Comparison of ENCODE assay signal across 19 cellular contexts in genomic region chr18:58838165-58838860, GRCh38. TPM values are rescaled to one million over a fixed set of nuclear protein-coding genes. Genes with fewer than 3 reads are reported as not detected.
A peak's percentile ranks its signal among the peaks of the same experiment; 100 is the strongest.
DNase-seq lines count a peak whose midpoint lies in the region; ATAC-seq and TF ChIP-seq lines count a peak whose summit lies in the region.
"Had no signal": no experiment of that assay in that cellular context is flagged by ENCODE, and none has a peak within 500 bp of the region (broad histone marks: within the 10 kb centered on the region; RNA-seq: fewer than 3 reads in every experiment).

No MANE protein-coding gene starts in this region.

- intact Hi-C loops in Right ventricle myocardium inferior (cut with DNase I): loop anchor here (5.0 kb wide), 1 partner anchor 41 kb away; no protein-coding TSS in a partner anchor
- intact Hi-C loops in left cardiac atrium (cut with DNase I): no loop called here
- intact Hi-C loops in upper lobe of right lung (cut with DNase I): no loop called here

- no peak for TF ChIP-seq CTCF in neural crest cell (conservative IDR thresholded peaks at IDR 0.05)
- TF ChIP-seq CTCF in upper lobe of right lung (IDR thresholded peaks at IDR 0.05): no peak
- TF ChIP-seq CTCF in GM10248 (IDR thresholded peaks at IDR 0.05; ENCODE audit: control extremely low read depth, extremely low read depth, low read depth, missing control alignments): no peak

- H3K4me1 Mint-ChIP-seq in neural crest cell: peaks cover 40% of the 10 kb centered on the region

- CTCF ChIA-PET in GM10248 (lab: Yijun Ruan, JAX): interaction anchor here (0.7 to 2.2 kb wide), 4 partner anchors 9 to 213 kb away, joined by 3 to 4 read pairs (median 3); no protein-coding TSS in a partner anchor

- H3K27ac ChIP-seq in cingulate gyrus (ENCODE audit: low read depth, low read length): peak overlapping the region; percentile 54
- no peak overlapping the region for H3K27ac ChIP-seq in upper lobe of right lung
- H3K27ac ChIP-seq: 22Rv1; BLaER1 treated with 17β-estradiol and CSF1 and Interleukin-3, amounts not matched to agents 10 nM and 100 nM; HL-60; PC-9 had no signal

- no peak overlapping the region for H3K4me3 ChIP-seq in upper lobe of right lung
- H3K4me3 ChIP-seq: BLaER1 treated with 17β-estradiol and CSF1 and Interleukin-3, amounts not matched to agents 10 nM and 100 nM; GM12878; K562; PC-9 had no signal

- no peaks in the 10 kb centered on the region for H3K27me3 ChIP-seq in upper lobe of right lung
- H3K27me3 ChIP-seq: BLaER1 treated with 17β-estradiol and CSF1 and Interleukin-3, amounts not matched to agents 10 nM and 100 nM had no signal

- ATAC-seq in Right ventricle myocardium inferior (peak; percentile 37), left cardiac atrium (no peak), upper lobe of right lung (peak; percentile 37), GM18520 (IDR thresholded peaks at IDR 0.05; ENCODE audit: unreplicated experiment) (no peak)
- ATAC-seq: GM12878, HCT116, K562 had no signal

- H3K36me3 Mint-ChIP-seq in neural crest cell (ENCODE audit: low read depth): no peaks in the 10 kb centered on the region

- H3K27ac Mint-ChIP-seq in neural crest cell (ENCODE audit: unreplicated experiment): peak overlapping the region; percentile 35

- no peaks in the 10 kb centered on the region for H3K9me3 Mint-ChIP-seq in neural crest cell

- H3K4me1 ChIP-seq in upper lobe of right lung: no peaks in the 10 kb centered on the region

- no peaks in the 10 kb centered on the region for H3K36me3 ChIP-seq in upper lobe of right lung
- H3K36me3 ChIP-seq: BLaER1 treated with 17β-estradiol and CSF1 and Interleukin-3, amounts not matched to agents 10 nM and 100 nM had no signal

- POLR2A ChIA-PET in GM10248 (lab: Yijun Ruan, JAX): no interaction called here

- H3K9me3 ChIP-seq in upper lobe of right lung: no peaks in the 10 kb centered on the region

- no peaks in the 10 kb centered on the region for H3K27me3 Mint-ChIP-seq in neural crest cell (ENCODE audit: low read depth)

- peak overlapping the region; percentile 61 for H3K4me3 Mint-ChIP-seq in neural crest cell

- no peak for DNase-seq in Right ventricle myocardium inferior (ENCODE audit: missing footprints)
- no peak for DNase-seq in left cardiac atrium
- no peak for DNase-seq in neural crest cell (ENCODE audit: low read depth, low spot score)
- no peak for DNase-seq in upper lobe of right lung
- DNase-seq in GM10248 (ENCODE audit: extremely low spot score): no peak
- DNase-seq in DMS 273 (lab: John Stamatoyannopoulos, UW; ENCODE audit: unreplicated experiment): no peak
- DNase-seq: NCI-H1048, NCI-H146, NCI-H2107, NCI-H748 treated with DMSO at 0.1 percent for 48 hours, PC-9 had no signal

RNA-seq across cellular contexts. Expression of gene ZNF532, which starts 26.4 kb away (rescaled TPM):
- total RNA-seq in Right ventricle myocardium inferior: 64.1 TPM
- total RNA-seq in left cardiac atrium: 10 to 100 TPM; 56.8 to 57.9 TPM
- total RNA-seq in neural crest cell: 171 and 180 TPM in 2 replicates
- 56.6 TPM for total RNA-seq in upper lobe of right lung

Comparison
In these comparisons a context has a peak if more than half of its experiments do, and no peak if none do; other contexts are left out.
1. ATAC-seq: peak in Right ventricle myocardium inferior (single experiment) and upper lobe of right lung (single experiment); none in left cardiac atrium (0 of 2) and GM18520 (single experiment).